In the genomic region with DNA sequence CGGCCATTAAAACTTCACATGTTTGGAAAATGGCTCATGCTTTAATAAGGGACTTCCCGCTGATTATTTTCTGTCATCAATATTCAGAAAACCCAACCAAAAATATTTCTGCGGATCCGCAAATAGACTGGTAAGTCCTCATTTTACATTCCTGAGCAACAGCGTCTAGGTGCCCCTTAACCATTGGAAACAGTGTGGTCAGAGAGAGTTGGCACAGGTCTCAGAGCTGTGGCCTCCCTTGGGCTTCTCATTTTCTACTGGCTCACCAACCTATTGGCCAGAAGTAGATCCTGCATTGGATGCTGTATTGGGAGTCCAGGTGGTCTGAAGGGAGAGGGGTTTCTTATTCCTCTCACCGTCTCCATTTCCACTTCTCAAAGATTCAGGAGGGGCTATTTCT, we compare ENCODE assay signal across 2 cellular contexts.
TF ChIP-seq lines count a peak whose summit lies in the region.

No MANE protein-coding gene starts in this region.

TF ChIP-seq in IMR-90, 13 proteins besides CTCF, POLR2A, EP300 and RAD21 (continued from another document):
- TF ChIP-seq, protein P1, sequence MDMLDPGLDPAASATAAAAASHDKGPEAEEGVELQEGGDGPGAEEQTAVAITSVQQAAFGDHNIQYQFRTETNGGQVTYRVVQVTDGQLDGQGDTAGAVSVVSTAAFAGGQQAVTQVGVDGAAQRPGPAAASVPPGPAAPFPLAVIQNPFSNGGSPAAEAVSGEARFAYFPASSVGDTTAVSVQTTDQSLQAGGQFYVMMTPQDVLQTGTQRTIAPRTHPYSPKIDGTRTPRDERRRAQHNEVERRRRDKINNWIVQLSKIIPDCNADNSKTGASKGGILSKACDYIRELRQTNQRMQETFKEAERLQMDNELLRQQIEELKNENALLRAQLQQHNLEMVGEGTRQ (IDR thresholded peaks at IDR 0.05; ENCODE audit: low read depth, low read length): no peak
- TF ChIP-seq NFE2L2 (IDR thresholded peaks at IDR 0.05; ENCODE audit: low read depth, low read length) (no peak), CHD1 (IDR thresholded peaks at IDR 0.05; ENCODE audit: low read depth, low read length) (no peak)

TF ChIP-seq in neural cell, 6 proteins besides CTCF, POLR2A, EP300 and RAD21 (continued from another document):
- TF ChIP-seq, protein P2, sequence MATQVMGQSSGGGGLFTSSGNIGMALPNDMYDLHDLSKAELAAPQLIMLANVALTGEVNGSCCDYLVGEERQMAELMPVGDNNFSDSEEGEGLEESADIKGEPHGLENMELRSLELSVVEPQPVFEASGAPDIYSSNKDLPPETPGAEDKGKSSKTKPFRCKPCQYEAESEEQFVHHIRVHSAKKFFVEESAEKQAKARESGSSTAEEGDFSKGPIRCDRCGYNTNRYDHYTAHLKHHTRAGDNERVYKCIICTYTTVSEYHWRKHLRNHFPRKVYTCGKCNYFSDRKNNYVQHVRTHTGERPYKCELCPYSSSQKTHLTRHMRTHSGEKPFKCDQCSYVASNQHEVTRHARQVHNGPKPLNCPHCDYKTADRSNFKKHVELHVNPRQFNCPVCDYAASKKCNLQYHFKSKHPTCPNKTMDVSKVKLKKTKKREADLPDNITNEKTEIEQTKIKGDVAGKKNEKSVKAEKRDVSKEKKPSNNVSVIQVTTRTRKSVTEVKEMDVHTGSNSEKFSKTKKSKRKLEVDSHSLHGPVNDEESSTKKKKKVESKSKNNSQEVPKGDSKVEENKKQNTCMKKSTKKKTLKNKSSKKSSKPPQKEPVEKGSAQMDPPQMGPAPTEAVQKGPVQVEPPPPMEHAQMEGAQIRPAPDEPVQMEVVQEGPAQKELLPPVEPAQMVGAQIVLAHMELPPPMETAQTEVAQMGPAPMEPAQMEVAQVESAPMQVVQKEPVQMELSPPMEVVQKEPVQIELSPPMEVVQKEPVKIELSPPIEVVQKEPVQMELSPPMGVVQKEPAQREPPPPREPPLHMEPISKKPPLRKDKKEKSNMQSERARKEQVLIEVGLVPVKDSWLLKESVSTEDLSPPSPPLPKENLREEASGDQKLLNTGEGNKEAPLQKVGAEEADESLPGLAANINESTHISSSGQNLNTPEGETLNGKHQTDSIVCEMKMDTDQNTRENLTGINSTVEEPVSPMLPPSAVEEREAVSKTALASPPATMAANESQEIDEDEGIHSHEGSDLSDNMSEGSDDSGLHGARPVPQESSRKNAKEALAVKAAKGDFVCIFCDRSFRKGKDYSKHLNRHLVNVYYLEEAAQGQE (IDR thresholded peaks at IDR 0.05; ENCODE audit: borderline replicate concordance): no peak
- TF ChIP-seq MXI1 (conservative IDR thresholded peaks at IDR 0.05; ENCODE audit: poor library complexity, severe bottlenecking) (no peak), SMC3 (conservative IDR thresholded peaks at IDR 0.05; ENCODE audit: poor library complexity) (no peak)
